In the genomic region with DNA sequence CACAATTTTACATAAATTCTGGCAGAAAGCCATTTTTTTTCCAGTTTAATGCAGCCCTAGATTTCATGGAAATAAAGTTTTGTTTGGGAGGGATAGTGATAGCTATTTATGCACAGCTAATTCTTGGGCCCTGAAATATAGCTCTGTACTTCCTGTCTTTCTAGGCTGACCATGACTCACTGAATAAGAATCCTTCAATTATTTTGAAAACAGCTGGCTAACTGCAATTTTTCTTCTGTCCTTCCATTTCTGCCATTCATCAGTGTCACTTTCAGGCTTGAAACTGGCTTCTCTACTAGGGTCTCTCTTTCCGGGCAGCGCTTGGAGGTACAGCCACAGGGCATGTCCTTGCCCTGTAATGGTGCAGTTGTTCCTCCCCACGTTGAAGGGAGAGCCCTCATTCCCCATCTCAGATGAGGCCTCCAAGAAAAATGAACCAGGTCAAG, we compare ENCODE assay signal across 12 cellular contexts.
DNase-seq lines count a peak whose midpoint lies in the region; ATAC-seq and TF ChIP-seq lines count a peak whose summit lies in the region.
"Had no signal": no experiment of that assay in that cellular context is flagged by ENCODE, and none has a peak within 500 bp of the region (broad histone marks: within the 10 kb centered on the region; RNA-seq: fewer than 3 reads in every experiment).

No MANE protein-coding gene starts in this region.

- H3K9me3 ChIP-seq in right atrium auricular region (peaks cover 0 to 7% of the 10 kb centered on the region in 2 donors), breast epithelium (peaks cover 0 to 7% of the 10 kb centered on the region in 2 donors), aorta (ENCODE audit: control insufficient read depth, low read length) (no peaks in the 10 kb centered on the region), WERI-Rb-1 (ENCODE audit: severe bottlenecking) (peaks cover 14% of the 10 kb centered on the region)

- H3K27me3 ChIP-seq in right atrium auricular region: no peaks in the 10 kb centered on the region
- no peaks in the 10 kb centered on the region for H3K27me3 ChIP-seq in breast epithelium
- H3K27me3 ChIP-seq in aorta (ENCODE audit: control insufficient read depth in 1 of 2, insufficient read depth in 2 of 2, low read length in 1 of 2): no peaks in the 10 kb centered on the region
- H3K27me3 ChIP-seq in WERI-Rb-1 (ENCODE audit: insufficient read depth, low read depth, severe bottlenecking): no peaks in the 10 kb centered on the region
- no peaks in the 10 kb centered on the region for H3K27me3 ChIP-seq in dorsolateral prefrontal cortex
- H3K27me3 ChIP-seq: neutrophil had no signal

- intact Hi-C loops in Right ventricle myocardium superior (cut with DNase I): no loop called here
- intact Hi-C loops in breast epithelium (cut with DNase I; ENCODE audit: low total_unique reads): no loop called here
- intact Hi-C loops in aorta (cut with DNase I): loop anchor here in 1 of 2 donors (5.0 kb wide), 1 partner anchor 51 kb away; no protein-coding TSS in a partner anchor
- intact Hi-C loops in dorsolateral prefrontal cortex (cut with DNase I): no loop called here

- peak; percentile 30 for ATAC-seq in Right ventricle myocardium superior (ENCODE audit: poor library complexity)
- ATAC-seq in aorta (ENCODE audit: low FRiP score): peak; percentile 69

- no peaks in the 10 kb centered on the region for H3K36me3 ChIP-seq in right atrium auricular region
- no peaks in the 10 kb centered on the region for H3K36me3 ChIP-seq in breast epithelium
- H3K36me3 ChIP-seq in aorta (ENCODE audit: control insufficient read depth in 1 of 2, insufficient read depth in 2 of 2, low read length in 1 of 2): no peaks in the 10 kb centered on the region
- no peaks in the 10 kb centered on the region for H3K36me3 ChIP-seq in WERI-Rb-1
- H3K36me3 ChIP-seq: neutrophil had no signal

- H3K4me3 ChIP-seq in right atrium auricular region: no peak overlapping the region
- no peak overlapping the region for H3K4me3 ChIP-seq in breast epithelium
- H3K4me3 ChIP-seq in aorta (ENCODE audit: low read length in 2 of 2): no peak overlapping the region
- H3K4me3 ChIP-seq in WERI-Rb-1 (ENCODE audit: low read depth, low read length): no peak overlapping the region
- H3K4me3 ChIP-seq in dorsolateral prefrontal cortex: no peak overlapping the region

- no peak for TF ChIP-seq POLR2A in breast epithelium (IDR thresholded peaks at IDR 0.05)

- WGBS in aorta, 2 donors: 2 to 8% methylated on average over 3 of the region's 3 CpGs

- DNase-seq in Right ventricle myocardium superior (no peak), right atrium auricular region (ENCODE audit: low spot score) (no peak), breast epithelium (ENCODE audit: low spot score in 2 of 2) (no peak), kidney tubule cell (ENCODE audit: low spot score) (peak; percentile 74), aorta (no peak), WERI-Rb-1 (no peak), dorsolateral prefrontal cortex (no peak)
- no peak for DNase-seq in central memory CD4-positive, alpha-beta T cell
- DNase-seq: activated T-cell treated with anti-CD3 and anti-CD28 coated beads, Interleukin-2, amount 50 U/mL, for 1 hour; AML-193; Kasumi-1 had no signal

- H3K4me1 ChIP-seq in right atrium auricular region: peaks cover 0 to 37% of the 10 kb centered on the region in 2 donors
- no peaks in the 10 kb centered on the region for H3K4me1 ChIP-seq in breast epithelium
- peaks cover 6 to 8% of the 10 kb centered on the region in 2 donors for H3K4me1 ChIP-seq in aorta (ENCODE audit: control insufficient read depth in 1 of 2, insufficient read depth in 2 of 2, low read length in 2 of 2)

- TF ChIP-seq CTCF in right atrium auricular region (IDR thresholded peaks at IDR 0.05) (no peak), breast epithelium (IDR thresholded peaks at IDR 0.05) (no peak), WERI-Rb-1 (IDR thresholded peaks at IDR 0.05; ENCODE audit: low read depth, low read length) (no peak), dorsolateral prefrontal cortex (IDR thresholded peaks at IDR 0.05 in 54 of 56, conservative IDR thresholded peaks at IDR 0.05 in 2 of 56; ENCODE audit: low read depth in 1 of 56, partially characterized antibody in 56 of 56) (no peak)

- H3K27ac ChIP-seq in right atrium auricular region: peak overlapping the region in 1 of 2 donors; percentile 6
- H3K27ac ChIP-seq in breast epithelium: peak overlapping the region; percentile 37 to 60
- H3K27ac ChIP-seq in aorta (ENCODE audit: low read depth in 1 of 2, low read length in 2 of 2): peak overlapping the region; percentile 82 to 86
- H3K27ac ChIP-seq in WERI-Rb-1: no peak overlapping the region
- no peak overlapping the region for H3K27ac ChIP-seq in dorsolateral prefrontal cortex
- H3K27ac ChIP-seq: neutrophil had no signal

Comparison
In these comparisons a context has a peak if more than half of its experiments do, and no peak if none do; other contexts are left out.
1. H3K27ac ChIP-seq: peak in breast epithelium (2 of 2) and aorta (2 of 2); none in WERI-Rb-1 (single experiment) and dorsolateral prefrontal cortex (0 of 59).